16 cellular contexts compared by ENCODE assay signal in genomic region chr11:468036-468435, GRCh38. TPM values are rescaled to one million over a fixed set of nuclear protein-coding genes. Genes with fewer than 3 reads are reported as not detected.
A peak's percentile ranks its signal among the peaks of the same experiment; 100 is the strongest.
DNase-seq lines count a peak whose midpoint lies in the region; ATAC-seq and TF ChIP-seq lines count a peak whose summit lies in the region.
"Had no signal": no experiment of that assay in that cellular context is flagged by ENCODE, and none has a peak within 500 bp of the region (broad histone marks: within the 10 kb centered on the region; RNA-seq: fewer than 3 reads in every experiment).

No MANE protein-coding gene starts in this region.

- H3K9me3 ChIP-seq in SK-N-SH, result no peaks in the 10 kb centered on the region
- H3K9me3 ChIP-seq in muscle layer of colon (ENCODE audit: low read length), result no peaks in the 10 kb centered on the region
- no peaks in the 10 kb centered on the region for H3K9me3 ChIP-seq in upper lobe of right lung

- peaks cover 0 to 3% of the 10 kb centered on the region in 2 experiments; a peak in 2 of 4 replicates for H3K4me1 ChIP-seq in SK-N-SH (ENCODE audit: control insufficient read depth in 1 of 2, insufficient read depth in 2 of 2, low read depth in 1 of 2, low read length in 1 of 2)
- peaks cover 13% of the 10 kb centered on the region for H3K4me1 ChIP-seq in muscle layer of colon (ENCODE audit: insufficient read depth, low read length)
- H3K4me1 ChIP-seq in upper lobe of right lung, result peaks cover 16% of the 10 kb centered on the region

- no peak for TF ChIP-seq RAD21 in SK-N-SH (IDR thresholded peaks at IDR 0.05; ENCODE audit: low read length)

- H3K27me3 ChIP-seq in SK-N-SH (ENCODE audit: insufficient read depth), result no peaks in the 10 kb centered on the region
- no peaks in the 10 kb centered on the region for H3K27me3 ChIP-seq in muscle layer of colon (ENCODE audit: control insufficient read depth in 1 of 2, insufficient read depth in 2 of 2, low read length in 2 of 2)
- no peaks in the 10 kb centered on the region for H3K27me3 ChIP-seq in upper lobe of right lung

- WGBS in SK-N-SH (ENCODE audit: low lambda C conversion rate), result 98% methylated on average over 10 of the region's 12 CpGs

- intact Hi-C loops in upper lobe of right lung (cut with DNase I), result no loop called here

- TF ChIP-seq CTCF in SK-N-SH (IDR thresholded peaks at IDR 0.05) (no peak), upper lobe of right lung (IDR thresholded peaks at IDR 0.05) (no peak), foreskin fibroblast (IDR thresholded peaks at IDR 0.05; ENCODE audit: low read depth, low read length) (no peak)

- no peak overlapping the region for H3K4me2 ChIP-seq in SK-N-SH

- H3F3A ChIP-seq in SK-N-SH (replicated peaks; ENCODE audit: insufficient read depth), result no peaks in the 10 kb centered on the region

- H3K27ac ChIP-seq in SK-N-SH (ENCODE audit: low read depth in 2 of 2, low read length in 1 of 2) (no peak overlapping the region), muscle layer of colon (ENCODE audit: low read depth, low read length) (peak overlapping the region; percentile 56), upper lobe of right lung (peak overlapping the region; percentile 24)
- H3K27ac ChIP-seq: 22Rv1 had no signal

- no peak overlapping the region for H2AFZ ChIP-seq in SK-N-SH (ENCODE audit: low read depth)

- H3K36me3 ChIP-seq in SK-N-SH (replicated peaks in 1 of 2; ENCODE audit: control insufficient read depth in 1 of 2, insufficient read depth in 2 of 2, low read length in 1 of 2), result peaks cover 0 to 7% of the 10 kb centered on the region in 2 experiments
- no peaks in the 10 kb centered on the region for H3K36me3 ChIP-seq in muscle layer of colon (ENCODE audit: insufficient read depth, low read length)
- peaks cover 3% of the 10 kb centered on the region for H3K36me3 ChIP-seq in upper lobe of right lung

- H3K9ac ChIP-seq in SK-N-SH (no peak overlapping the region), muscle layer of colon (ENCODE audit: low read length) (no peak overlapping the region)

- TF ChIP-seq EP300 in SK-N-SH (IDR thresholded peaks at IDR 0.05; ENCODE audit: borderline replicate concordance in 1 of 2, low read depth in 1 of 2, low read length in 1 of 2), result no peak

- CTCF ChIA-PET in SK-N-SH (lab: Yijun Ruan, JAX), result no interaction called here

- no peak overlapping the region for H3K4me3 ChIP-seq in SK-N-SH (ENCODE audit: low read depth in 2 of 2, low read length in 1 of 2)
- no peak overlapping the region for H3K4me3 ChIP-seq in muscle layer of colon (ENCODE audit: low read depth in 1 of 2, low read length in 2 of 2)
- H3K4me3 ChIP-seq in upper lobe of right lung, result no peak overlapping the region
- H3K4me3 ChIP-seq in foreskin fibroblast (ENCODE audit: low read depth in 1 of 2, low read length in 2 of 2), result no peak overlapping the region
- H3K4me3 ChIP-seq: K562, skin epidermis had no signal

- DNase-seq in SK-N-SH (peak; percentile 7), fibroblast of peridontal ligament (ENCODE audit: extremely low read depth) (peak; percentile 13), upper lobe of right lung (no peak), NCI-H1930 (lab: John Stamatoyannopoulos, UW) (no peak), foreskin fibroblast (no peak)
- DNase-seq: activated CD8-positive, alpha-beta T cell treated with anti-CD3 and anti-CD28 coated beads for 36 hours; NCI-H1105; NCI-H226 had no signal

- ATAC-seq in SK-N-SH treated with all-trans-retinoic acid at 6 μM for 48 hours (no peak), upper lobe of right lung (no peak), HG02759 (IDR thresholded peaks at IDR 0.05; ENCODE audit: unreplicated experiment) (no peak)
- ATAC-seq: activated CD8-positive, alpha-beta T cell treated with anti-CD3 and anti-CD28 coated beads for 36 hours; esophagus mucosa; K562 had no signal

- H4K20me1 ChIP-seq in SK-N-SH (ENCODE audit: insufficient read depth), result no peaks in the 10 kb centered on the region

- H3K9me2 ChIP-seq in SK-N-SH, result no peaks in the 10 kb centered on the region

- POLR2A ChIA-PET in SK-N-SH (lab: Yijun Ruan, JAX), result no interaction called here

- 0 out of 2 replicates have a peak, but pooled peaks cover 10% of the 10 kb centered on the region for H3K79me2 ChIP-seq in SK-N-SH (ENCODE audit: insufficient read depth)

TF ChIP-seq in SK-N-SH, 30 proteins besides CTCF, POLR2A, EP300 and RAD21 (continues in another document):
- TF ChIP-seq, protein P1, sequence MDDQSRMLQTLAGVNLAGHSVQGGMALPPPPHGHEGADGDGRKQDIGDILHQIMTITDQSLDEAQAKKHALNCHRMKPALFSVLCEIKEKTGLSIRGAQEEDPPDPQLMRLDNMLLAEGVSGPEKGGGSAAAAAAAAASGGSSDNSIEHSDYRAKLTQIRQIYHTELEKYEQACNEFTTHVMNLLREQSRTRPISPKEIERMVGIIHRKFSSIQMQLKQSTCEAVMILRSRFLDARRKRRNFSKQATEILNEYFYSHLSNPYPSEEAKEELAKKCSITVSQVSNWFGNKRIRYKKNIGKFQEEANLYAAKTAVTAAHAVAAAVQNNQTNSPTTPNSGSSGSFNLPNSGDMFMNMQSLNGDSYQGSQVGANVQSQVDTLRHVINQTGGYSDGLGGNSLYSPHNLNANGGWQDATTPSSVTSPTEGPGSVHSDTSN (IDR thresholded peaks at IDR 0.05), result no peak
- TF ChIP-seq, protein P2, sequence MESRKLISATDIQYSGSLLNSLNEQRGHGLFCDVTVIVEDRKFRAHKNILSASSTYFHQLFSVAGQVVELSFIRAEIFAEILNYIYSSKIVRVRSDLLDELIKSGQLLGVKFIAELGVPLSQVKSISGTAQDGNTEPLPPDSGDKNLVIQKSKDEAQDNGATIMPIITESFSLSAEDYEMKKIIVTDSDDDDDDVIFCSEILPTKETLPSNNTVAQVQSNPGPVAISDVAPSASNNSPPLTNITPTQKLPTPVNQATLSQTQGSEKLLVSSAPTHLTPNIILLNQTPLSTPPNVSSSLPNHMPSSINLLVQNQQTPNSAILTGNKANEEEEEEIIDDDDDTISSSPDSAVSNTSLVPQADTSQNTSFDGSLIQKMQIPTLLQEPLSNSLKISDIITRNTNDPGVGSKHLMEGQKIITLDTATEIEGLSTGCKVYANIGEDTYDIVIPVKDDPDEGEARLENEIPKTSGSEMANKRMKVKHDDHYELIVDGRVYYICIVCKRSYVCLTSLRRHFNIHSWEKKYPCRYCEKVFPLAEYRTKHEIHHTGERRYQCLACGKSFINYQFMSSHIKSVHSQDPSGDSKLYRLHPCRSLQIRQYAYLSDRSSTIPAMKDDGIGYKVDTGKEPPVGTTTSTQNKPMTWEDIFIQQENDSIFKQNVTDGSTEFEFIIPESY (IDR thresholded peaks at IDR 0.05; ENCODE audit: borderline replicate concordance, low read depth), result no peak
- no peak for TF ChIP-seq TEAD4 (IDR thresholded peaks at IDR 0.05; ENCODE audit: borderline replicate concordance, insufficient read depth)
- TF ChIP-seq NFIC (IDR thresholded peaks at IDR 0.05; ENCODE audit: borderline replicate concordance), result no peak
- no peak for TF ChIP-seq RFX5 (IDR thresholded peaks at IDR 0.05; ENCODE audit: low read length)

TF ChIP-seq in SK-N-SH treated with all-trans-retinoic acid at 6 μM for 48 hours, 23 proteins besides CTCF, POLR2A, EP300 and RAD21:
- no peak for TF ChIP-seq RARB (CRISPR knock-in tag; IDR thresholded peaks at IDR 0.05)
- no peak for TF ChIP-seq OSR1 (CRISPR knock-in tag; IDR thresholded peaks at IDR 0.05)
- TF ChIP-seq, protein P3, sequence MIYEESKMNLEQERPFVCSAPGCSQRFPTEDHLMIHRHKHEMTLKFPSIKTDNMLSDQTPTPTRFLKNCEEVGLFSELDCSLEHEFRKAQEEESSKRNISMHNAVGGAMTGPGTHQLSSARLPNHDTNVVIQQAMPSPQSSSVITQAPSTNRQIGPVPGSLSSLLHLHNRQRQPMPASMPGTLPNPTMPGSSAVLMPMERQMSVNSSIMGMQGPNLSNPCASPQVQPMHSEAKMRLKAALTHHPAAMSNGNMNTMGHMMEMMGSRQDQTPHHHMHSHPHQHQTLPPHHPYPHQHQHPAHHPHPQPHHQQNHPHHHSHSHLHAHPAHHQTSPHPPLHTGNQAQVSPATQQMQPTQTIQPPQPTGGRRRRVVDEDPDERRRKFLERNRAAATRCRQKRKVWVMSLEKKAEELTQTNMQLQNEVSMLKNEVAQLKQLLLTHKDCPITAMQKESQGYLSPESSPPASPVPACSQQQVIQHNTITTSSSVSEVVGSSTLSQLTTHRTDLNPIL (CRISPR knock-in tag; IDR thresholded peaks at IDR 0.05; ENCODE audit: low read depth), result no peak
- TF ChIP-seq ZNF8 (CRISPR knock-in tag; IDR thresholded peaks at IDR 0.05), result no peak
- TF ChIP-seq ZC3H10 (CRISPR knock-in tag; IDR thresholded peaks at IDR 0.05), result no peak
- no peak for TF ChIP-seq CSDC2 (CRISPR knock-in tag; IDR thresholded peaks at IDR 0.05)
- no peak for TF ChIP-seq TCF4 (CRISPR knock-in tag; IDR thresholded peaks at IDR 0.05; ENCODE audit: borderline replicate concordance)

RNA-seq across cellular contexts. Expression of gene PTDSS2, which starts 18.0 kb away (rescaled TPM):
- 25.6 and 28.6 TPM in 2 replicates for polyA plus RNA-seq in SK-N-SH (2012; rRNA removed)
- 10.9 and 14.9 TPM in 2 replicates for polyA plus RNA-seq in SK-N-SH (2012; cell fraction: cytosol; rRNA removed)
- polyA plus RNA-seq in SK-N-SH (2012; cell fraction: nucleus; rRNA removed), result 130 and 148 TPM in 2 replicates
- 31.1 TPM for total RNA-seq in upper lobe of right lung

RNA-seq across cellular contexts. Expression of gene ANO9, which starts 26.2 kb away (rescaled TPM):
- polyA plus RNA-seq in SK-N-SH (2012; rRNA removed), result 0.06 and 0.12 TPM in 2 replicates
- polyA plus RNA-seq in SK-N-SH (2012; cell fraction: cytosol; rRNA removed), result 0.03 TPM in 2 replicates
- polyA plus RNA-seq in SK-N-SH (2012; cell fraction: nucleus; rRNA removed), result 1.0 TPM in 2 replicates
- total RNA-seq in upper lobe of right lung, result 22.4 TPM
- total RNA-seq: SK-MEL-5 had no signal

RNA-seq across cellular contexts. Expression of gene RNH1, which starts 39.0 kb away (rescaled TPM):
- 135 and 147 TPM in 2 replicates for polyA plus RNA-seq in SK-N-SH (2012; rRNA removed)
- polyA plus RNA-seq in SK-N-SH (2012; cell fraction: cytosol; rRNA removed), result 44.4 and 82.6 TPM in 2 replicates
- 176 and 213 TPM in 2 replicates for polyA plus RNA-seq in SK-N-SH (2012; cell fraction: nucleus; rRNA removed)
- total RNA-seq in upper lobe of right lung, result 245 TPM

RNA-seq across cellular contexts. Expression of gene SIGIRR, which starts 53.2 kb away (rescaled TPM):
- polyA plus RNA-seq in SK-N-SH (2012; rRNA removed), result 22.4 and 32.5 TPM in 2 replicates
- polyA plus RNA-seq in SK-N-SH (2012; cell fraction: cytosol; rRNA removed), result 12.3 and 16.4 TPM in 2 replicates
- 45.1 and 92.0 TPM in 2 replicates for polyA plus RNA-seq in SK-N-SH (2012; cell fraction: nucleus; rRNA removed)
- total RNA-seq in upper lobe of right lung, result 80.9 TPM

Comparison
In these comparisons a context has a peak if more than half of its experiments do, and no peak if none do; other contexts are left out.
1. DNase-seq: peak in SK-N-SH (single experiment) and fibroblast of peridontal ligament (single experiment); none in upper lobe of right lung (single experiment), NCI-H1930 (0 of 2) and foreskin fibroblast (0 of 2).
2. H3K27ac ChIP-seq: peak in muscle layer of colon (single experiment) and upper lobe of right lung (single experiment); none in SK-N-SH (0 of 2).